In the genomic region with DNA sequence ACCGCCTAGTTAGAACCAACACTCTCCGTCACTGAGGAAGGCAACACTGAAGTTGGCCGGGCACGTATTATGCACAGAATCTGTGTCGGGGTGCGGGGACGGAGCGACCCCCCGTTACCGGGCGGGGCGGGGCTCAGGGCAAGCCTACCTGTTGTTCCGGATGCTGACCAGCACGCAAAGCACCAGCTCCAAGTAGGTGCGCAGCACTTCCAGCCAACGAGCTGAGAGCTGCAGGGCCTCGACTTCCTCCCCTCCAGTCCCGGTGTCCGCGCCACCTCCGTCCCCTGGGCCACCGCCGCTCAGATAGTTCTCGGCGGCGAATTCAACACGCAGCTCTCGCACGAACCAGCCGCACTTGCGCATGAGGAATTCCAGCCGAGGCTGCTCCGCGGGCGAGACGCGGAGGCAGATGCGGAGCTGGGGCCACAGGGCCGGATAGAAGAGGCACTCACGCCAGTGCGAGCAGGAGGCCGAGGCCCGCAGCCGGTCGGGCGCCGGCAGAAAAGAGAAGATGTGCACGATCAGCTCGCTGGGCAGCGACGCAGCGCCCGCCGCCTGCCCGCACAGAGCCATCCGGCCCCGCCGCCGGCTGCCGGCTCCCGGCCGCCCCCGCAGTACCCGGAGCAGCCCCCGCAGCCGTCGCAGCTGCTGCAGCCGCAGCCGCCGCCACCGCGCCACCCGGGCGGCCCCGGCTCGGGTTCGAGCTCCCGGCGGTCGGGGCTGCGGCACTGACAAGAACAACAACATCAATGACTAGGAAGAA, we compare ENCODE assay signal across 8 cellular contexts. TPM values are rescaled to one million over a fixed set of nuclear protein-coding genes. Genes with fewer than 3 reads are reported as not detected.
DNase-seq lines count a peak whose midpoint lies in the region; ATAC-seq and TF ChIP-seq lines count a peak whose summit lies in the region.

No MANE protein-coding gene starts in this region.

- peak; percentile 26 for ATAC-seq in HG03064 (IDR thresholded peaks at IDR 0.05; ENCODE audit: low read depth, unreplicated experiment)
- peak in 1 of 8 donors; percentile 2 for ATAC-seq in heart right ventricle

- H3K36me3 Mint-ChIP-seq in activated naive CD8-positive, alpha-beta T cell: no peaks in the 10 kb centered on the region

- H3K9ac ChIP-seq in rectal smooth muscle tissue (ENCODE audit: low read length): peak overlapping the region; percentile 91

- peak overlapping the region; percentile 94 to 100 (median 98) for H3K27ac ChIP-seq in heart right ventricle
- peak overlapping the region; percentile 97 for H3K27ac ChIP-seq in rectal smooth muscle tissue (ENCODE audit: low read depth, low read length)

- H3K4me1 Mint-ChIP-seq in activated naive CD8-positive, alpha-beta T cell (ENCODE audit: low read depth): peaks cover 51% of the 10 kb centered on the region

- H3K27me3 Mint-ChIP-seq in activated naive CD8-positive, alpha-beta T cell: no peaks in the 10 kb centered on the region

- H3K4me3 ChIP-seq in AG09309 (ENCODE audit: control insufficient read depth, low read depth, low read length): peak overlapping the region; percentile 94
- H3K4me3 ChIP-seq in heart right ventricle: peak overlapping the region; percentile 75 to 99 (median 96)
- peak overlapping the region; percentile 97 for H3K4me3 ChIP-seq in rectal smooth muscle tissue (ENCODE audit: low read length)

- H3K4me1 ChIP-seq in heart right ventricle: peaks cover 0 to 52% (median 40%) of the 10 kb centered on the region in 9 donors
- peaks cover 4% of the 10 kb centered on the region for H3K4me1 ChIP-seq in rectal smooth muscle tissue (ENCODE audit: control insufficient read depth, insufficient read depth, low read length)

- TF ChIP-seq POLR2A in GM18526 (IDR thresholded peaks at IDR 0.05; ENCODE audit: extremely low read depth, insufficient read length): peak; percentile 75

- no peak for TF ChIP-seq CTCF in AG09309 (IDR thresholded peaks at IDR 0.05; ENCODE audit: control insufficient read depth, insufficient read depth, low read depth, low read length, missing control alignments)
- no peak for TF ChIP-seq CTCF in heart right ventricle (IDR thresholded peaks at IDR 0.05)

- H3K27ac Mint-ChIP-seq in activated naive CD8-positive, alpha-beta T cell: peak overlapping the region; percentile 100

- H3K9me3 ChIP-seq in heart right ventricle: no peaks in the 10 kb centered on the region

- DNase-seq in AG09309 (ENCODE audit: low read depth) (no peak), RPMI7951 (ENCODE audit: low read depth) (peak; percentile 26), heart right ventricle (peak; percentile 28 to 42), NCI-H1436 treated with DMSO at 0.1 percent for 48 hours (lab: John Stamatoyannopoulos, UW) (no peak)

- intact Hi-C loops in heart right ventricle (cut with DNase I): loop anchor here in 7 of 10 donors (2.0 to 10.0 kb wide), 8 partner anchors 164 to 329 kb away; a partner anchor contains a TSS

- peak overlapping the region; percentile 99 for H3K4me3 Mint-ChIP-seq in activated naive CD8-positive, alpha-beta T cell

- no peaks in the 10 kb centered on the region for H3K27me3 ChIP-seq in heart right ventricle
- no peaks in the 10 kb centered on the region for H3K27me3 ChIP-seq in rectal smooth muscle tissue (ENCODE audit: control insufficient read depth, insufficient read depth, low read length)

- H3K9me3 Mint-ChIP-seq in activated naive CD8-positive, alpha-beta T cell (ENCODE audit: low read depth): no peaks in the 10 kb centered on the region

- no peaks in the 10 kb centered on the region for H3K36me3 ChIP-seq in heart right ventricle
- H3K36me3 ChIP-seq in rectal smooth muscle tissue (ENCODE audit: control insufficient read depth, insufficient read depth, low read length): no peaks in the 10 kb centered on the region

- 0% methylated on average over 78 to 81 of the region's 81 CpGs for WGBS in heart right ventricle, 2 donors

RNA-seq across cellular contexts. Expression of a gene that starts 0.6 kb away (rescaled TPM):
- total RNA-seq in RPMI7951 (2014; rRNA removed; shearing (Covaris generic)): 11.5 and 13.1 TPM in 2 replicates
- total RNA-seq in heart right ventricle: 1 to 10 TPM; 3.0 to 6.8 (median 5.1) TPM
- polyA plus RNA-seq in heart right ventricle: 1 to 10 TPM; 2.8 to 2.9 TPM

Comparison
In these comparisons a context has a peak if more than half of its experiments do, and no peak if none do; other contexts are left out.
1. DNase-seq: peak in RPMI7951 (single experiment) and heart right ventricle (2 of 2); none in AG09309 (single experiment) and NCI-H1436 treated with DMSO at 0.1 percent for 48 hours (single experiment).
2. Peak in every context shown above with its lines, with median percentiles within 50 percentile points of each other: H3K4me3 ChIP-seq.